8 cellular contexts compared by ENCODE assay signal in genomic region chr2:42238644-42239288, GRCh38.
DNase-seq lines count a peak whose midpoint lies in the region; ATAC-seq, FAIRE-seq and TF ChIP-seq lines count a peak whose summit lies in the region.

No MANE protein-coding gene starts in this region.

- no peaks in the 10 kb centered on the region for H3K9me3 Mint-ChIP-seq in activated T-helper 1 cell treated with anti-CD3 and anti-CD28 coated beads, Interleukin-12 subunit alpha, Interleukin-12 subunit beta, Interleukin-2, Interleukin-4 antibody, amounts not matched to agents 30 ng/mL and 10 ng/mL and 1 ng/mL, durations not matched to agents 14 hours and 24 hours and 36 hours
- H3K9me3 Mint-ChIP-seq in activated naive CD4-positive, alpha-beta T cell treated with anti-CD3 and anti-CD28 coated beads, Interleukin-2, amount 10 ng/mL, durations not matched to agents 7 days and 5 days, result no peaks in the 10 kb centered on the region
- H3K9me3 Mint-ChIP-seq in immature natural killer cell, result no peaks in the 10 kb centered on the region

- H3K27me3 ChIP-seq in PC-9 (ENCODE audit: insufficient read depth, low read depth), result no peaks in the 10 kb centered on the region

- POLR2A ChIA-PET in PC-9 (lab: Charles Lee; ENCODE audit: unreplicated experiment), result no interaction called here

- no peak for TF ChIP-seq POLR2A in H54 (IDR thresholded peaks at IDR 0.05; ENCODE audit: low read depth, low read length)

- H3K36me3 ChIP-seq in PC-9 (ENCODE audit: low read depth), result no peaks in the 10 kb centered on the region

- no TSS peak for BruUV-seq in PC-9 (replicated peaks; lab: Mats Ljungman, UMichigan)

- intact Hi-C loops in activated T-helper 1 cell treated with anti-CD3 and anti-CD28 coated beads, Interleukin-12 subunit alpha, Interleukin-12 subunit beta, Interleukin-2, Interleukin-4 antibody, amounts not matched to agents 30 ng/mL and 10 ng/mL and 1 ng/mL, durations not matched to agents 14 hours and 24 hours and 36 hours (cut with micrococcal nuclease), result loop anchor here (1.0 to 2.0 kb wide), 3 partner anchors 14 to 142 kb away; no protein-coding TSS in a partner anchor
- intact Hi-C loops in PC-9 (cut with micrococcal nuclease; ENCODE audit: unreplicated experiment), result loop anchor here (1.0 kb wide), 1 partner anchor 142 kb away; no protein-coding TSS in a partner anchor

- H3K27ac ChIP-seq in PC-9, result peak overlapping the region; percentile 13; the same call in 1 of the 2 replicates

- no peak overlapping the region for H3K4me2 ChIP-seq in PC-9

- no peaks in the 10 kb centered on the region for H3K9me2 ChIP-seq in PC-9 (ENCODE audit: insufficient read depth)

- H3K4me1 Mint-ChIP-seq in activated T-helper 1 cell treated with anti-CD3 and anti-CD28 coated beads, Interleukin-12 subunit alpha, Interleukin-12 subunit beta, Interleukin-2, Interleukin-4 antibody, amounts not matched to agents 30 ng/mL and 10 ng/mL and 1 ng/mL, durations not matched to agents 14 hours and 24 hours and 36 hours (ENCODE audit: low read depth), result peaks cover 24% of the 10 kb centered on the region
- H3K4me1 Mint-ChIP-seq in activated naive CD4-positive, alpha-beta T cell treated with anti-CD3 and anti-CD28 coated beads, Interleukin-2, amount 10 ng/mL, durations not matched to agents 7 days and 5 days, result peaks cover 17% of the 10 kb centered on the region
- H3K4me1 Mint-ChIP-seq in immature natural killer cell, result peaks cover 4 to 60% of the 10 kb centered on the region in 2 donors

- peaks cover 34% of the 10 kb centered on the region for H3K79me2 ChIP-seq in PC-9 (ENCODE audit: low read depth)

- peaks cover 2% of the 10 kb centered on the region for H3K36me3 Mint-ChIP-seq in activated T-helper 1 cell treated with anti-CD3 and anti-CD28 coated beads, Interleukin-12 subunit alpha, Interleukin-12 subunit beta, Interleukin-2, Interleukin-4 antibody, amounts not matched to agents 30 ng/mL and 10 ng/mL and 1 ng/mL, durations not matched to agents 14 hours and 24 hours and 36 hours (ENCODE audit: low read depth)
- H3K36me3 Mint-ChIP-seq in activated naive CD4-positive, alpha-beta T cell treated with anti-CD3 and anti-CD28 coated beads, Interleukin-2, amount 10 ng/mL, durations not matched to agents 7 days and 5 days, result peaks cover 6% of the 10 kb centered on the region
- no peaks in the 10 kb centered on the region for H3K36me3 Mint-ChIP-seq in immature natural killer cell

- no peak overlapping the region for H3K27ac Mint-ChIP-seq in activated T-helper 1 cell treated with anti-CD3 and anti-CD28 coated beads, Interleukin-12 subunit alpha, Interleukin-12 subunit beta, Interleukin-2, Interleukin-4 antibody, amounts not matched to agents 30 ng/mL and 10 ng/mL and 1 ng/mL, durations not matched to agents 14 hours and 24 hours and 36 hours
- no peak overlapping the region for H3K27ac Mint-ChIP-seq in activated naive CD4-positive, alpha-beta T cell treated with anti-CD3 and anti-CD28 coated beads, Interleukin-2, amount 10 ng/mL, durations not matched to agents 7 days and 5 days
- no peak overlapping the region for H3K27ac Mint-ChIP-seq in immature natural killer cell

- peak; percentile 92 for ATAC-seq in HG02852 (IDR thresholded peaks at IDR 0.05; ENCODE audit: unreplicated experiment)

- no peak overlapping the region for H3K4me3 Mint-ChIP-seq in activated T-helper 1 cell treated with anti-CD3 and anti-CD28 coated beads, Interleukin-12 subunit alpha, Interleukin-12 subunit beta, Interleukin-2, Interleukin-4 antibody, amounts not matched to agents 30 ng/mL and 10 ng/mL and 1 ng/mL, durations not matched to agents 14 hours and 24 hours and 36 hours
- no peak overlapping the region for H3K4me3 Mint-ChIP-seq in activated naive CD4-positive, alpha-beta T cell treated with anti-CD3 and anti-CD28 coated beads, Interleukin-2, amount 10 ng/mL, durations not matched to agents 7 days and 5 days
- H3K4me3 Mint-ChIP-seq in immature natural killer cell, result no peak overlapping the region

- peak; percentile 69 for TF ChIP-seq CTCF in PC-9 (conservative IDR thresholded peaks at IDR 0.05)

- no peak overlapping the region for H2AFZ ChIP-seq in PC-9

- peaks cover 6% of the 10 kb centered on the region; the same call in 1 of the 2 replicates for H3K4me1 ChIP-seq in PC-9 (replicated peaks; ENCODE audit: insufficient read depth)

- no peaks in the 10 kb centered on the region for H3K9me3 ChIP-seq in PC-9 (ENCODE audit: insufficient read depth, low read depth)

- no peak overlapping the region for H3K4me3 ChIP-seq in PC-9

- H4K20me1 ChIP-seq in PC-9 (ENCODE audit: insufficient read depth), result peaks cover 4% of the 10 kb centered on the region; the same call in 1 of the 2 replicates

- H3K27me3 Mint-ChIP-seq in activated T-helper 1 cell treated with anti-CD3 and anti-CD28 coated beads, Interleukin-12 subunit alpha, Interleukin-12 subunit beta, Interleukin-2, Interleukin-4 antibody, amounts not matched to agents 30 ng/mL and 10 ng/mL and 1 ng/mL, durations not matched to agents 14 hours and 24 hours and 36 hours (ENCODE audit: insufficient read depth), result no peaks in the 10 kb centered on the region
- H3K27me3 Mint-ChIP-seq in activated naive CD4-positive, alpha-beta T cell treated with anti-CD3 and anti-CD28 coated beads, Interleukin-2, amount 10 ng/mL, durations not matched to agents 7 days and 5 days, result no peaks in the 10 kb centered on the region
- H3K27me3 Mint-ChIP-seq in immature natural killer cell (ENCODE audit: low read depth in 3 of 3), result peaks cover 0 to 3% (median 3%) of the 10 kb centered on the region in 3 donors

- CTCF ChIA-PET in PC-9 (lab: Charles Lee), result interaction anchor here (0.6 to 0.7 kb wide), 5 partner anchors 90 to 424 kb away, joined by 4 to 12 read pairs (median 8); no protein-coding TSS in a partner anchor
- CTCF ChIA-PET in activated naive CD4-positive, alpha-beta T cell treated with anti-CD3 and anti-CD28 coated beads, Interleukin-2, amount 10 ng/mL, durations not matched to agents 7 days and 5 days (lab: Charles Lee), result interaction anchor here (0.7 to 1.7 kb wide), 7 partner anchors 138 to 369 kb away, joined by 3 to 13 read pairs (median 3); no protein-coding TSS in a partner anchor

- FAIRE-seq in H54 (lab: Jason Lieb, UNC), result no peak

- DNase-seq in activated T-helper 1 cell treated with Interleukin-2 at 50 U/mL for 16 hours (ENCODE audit: low read depth), result peak; percentile 14
- no peak for DNase-seq in activated T-helper 1 cell treated with anti-CD3 and anti-CD28 coated beads, Interleukin-12 subunit alpha, Interleukin-12 subunit beta, Interleukin-2, Interleukin-4 antibody, amounts not matched to agents 30 ng/mL and 10 ng/mL and 1 ng/mL, durations not matched to agents 14 hours and 24 hours and 36 hours (ENCODE audit: low spot score)
- DNase-seq in PC-9, result peak; percentile 32 to 43
- DNase-seq in activated naive CD4-positive, alpha-beta T cell treated with anti-CD3 and anti-CD28 coated beads, Interleukin-2, amount 10 ng/mL, durations not matched to agents 7 days and 5 days, result peak; percentile 37
- peak; percentile 18 to 36 (median 22) for DNase-seq in immature natural killer cell
- DNase-seq in stimulated activated CD4-positive, alpha-beta T cell treated with anti-CD3 and anti-CD28 coated beads, TNF-alpha, amount 100 ng/mL, for 48 hours (ENCODE audit: low read depth in 3 of 3), result peak; percentile 7 to 14 (median 14)
- DNase-seq in H54 (ENCODE audit: insufficient read length, low spot score), result no peak

- H3F3A ChIP-seq in PC-9 (ENCODE audit: insufficient read depth, low read depth), result peaks cover 12% of the 10 kb centered on the region; the same call in 1 of the 2 replicates

Comparison
In these comparisons a context has a peak if more than half of its experiments do, and no peak if none do; other contexts are left out.
1. DNase-seq: peak in activated T-helper 1 cell treated with Interleukin-2 at 50 U/mL for 16 hours (single experiment), PC-9 (2 of 2), activated naive CD4-positive, alpha-beta T cell treated with anti-CD3 and anti-CD28 coated beads, Interleukin-2, amount 10 ng/mL, durations not matched to agents 7 days and 5 days (single experiment), immature natural killer cell (3 of 3) and stimulated activated CD4-positive, alpha-beta T cell treated with anti-CD3 and anti-CD28 coated beads, TNF-alpha, amount 100 ng/mL, for 48 hours (3 of 3); none in activated T-helper 1 cell treated with anti-CD3 and anti-CD28 coated beads, Interleukin-12 subunit alpha, Interleukin-12 subunit beta, Interleukin-2, Interleukin-4 antibody, amounts not matched to agents 30 ng/mL and 10 ng/mL and 1 ng/mL, durations not matched to agents 14 hours and 24 hours and 36 hours (single experiment) and H54 (single experiment).